ENCODE assay signal across 1 cellular context in genomic region chr7:123711832-123712293, GRCh38.
TF ChIP-seq lines count a peak whose summit lies in the region.

No MANE protein-coding gene starts in this region.

TF ChIP-seq in GM23338, 12 proteins besides CTCF, POLR2A, EP300 and RAD21:
- no peak for TF ChIP-seq NANOG (IDR thresholded peaks at IDR 0.05; ENCODE audit: borderline replicate concordance)
- TF ChIP-seq POLR2AphosphoS5 (IDR thresholded peaks at IDR 0.05; ENCODE audit: low read depth) = no peak
- no peak for TF ChIP-seq EZH2phosphoT487 (IDR thresholded peaks at IDR 0.05; ENCODE audit: unreplicated experiment)
- TF ChIP-seq ZNF331 (CRISPR knock-in tag; IDR thresholded peaks at IDR 0.05; ENCODE audit: low read depth) = no peak
- no peak for TF ChIP-seq JUNB (IDR thresholded peaks at IDR 0.05; ENCODE audit: unreplicated experiment)
- TF ChIP-seq STAT1 (IDR thresholded peaks at IDR 0.05; ENCODE audit: unreplicated experiment) = no peak
- TF ChIP-seq CREB1 (CRISPR knock-in tag; IDR thresholded peaks at IDR 0.05; ENCODE audit: low read depth) = no peak
- TF ChIP-seq EZH2 (IDR thresholded peaks at IDR 0.05; ENCODE audit: low read depth, unreplicated experiment) = no peak
- TF ChIP-seq ZNF462 (CRISPR knock-in tag; IDR thresholded peaks at IDR 0.05) = no peak
- no peak for TF ChIP-seq ETS1 (IDR thresholded peaks at IDR 0.05)
- no peak for TF ChIP-seq REST (IDR thresholded peaks at IDR 0.05; ENCODE audit: unreplicated experiment)
- no peak for TF ChIP-seq ZNF114 (CRISPR knock-in tag; IDR thresholded peaks at IDR 0.05)
